Comparison of ENCODE assay signal across 23 cellular contexts in genomic region chr19:47529018-47529742, GRCh38. TPM values are rescaled to one million over a fixed set of nuclear protein-coding genes. Genes with fewer than 3 reads are reported as not detected.
A peak's percentile ranks its signal among the peaks of the same experiment; 100 is the strongest.
DNase-seq lines count a peak whose midpoint lies in the region; ATAC-seq, FAIRE-seq and TF ChIP-seq lines count a peak whose summit lies in the region.
"Had no signal": no experiment of that assay in that cellular context is flagged by ENCODE, and none has a peak within 500 bp of the region (broad histone marks: within the 10 kb centered on the region; RNA-seq: fewer than 3 reads in every experiment).

No MANE protein-coding gene starts in this region.

- CTCF ChIA-PET in K562 (lab: Yijun Ruan, JAX; ENCODE audit: low intra/inter-chr PET ratio) = no interaction called here

- H3K9me1 ChIP-seq in K562 (ENCODE audit: control insufficient read depth, insufficient read depth, low read length) = no peaks in the 10 kb centered on the region

- H3K79me2 ChIP-seq in K562 (ENCODE audit: control insufficient read depth, insufficient read depth, low read length) = no peaks in the 10 kb centered on the region
- no peaks in the 10 kb centered on the region for H3K79me2 ChIP-seq in osteoblast (ENCODE audit: insufficient read depth, low read length)

- TF ChIP-seq POLR2A in K562 (conservative IDR thresholded peaks at IDR 0.05) = no peak

- TF ChIP-seq RAD21 in K562 (CRISPR knock-in tag; conservative IDR thresholded peaks at IDR 0.05 in 1 of 2, IDR thresholded peaks at IDR 0.05 in 1 of 2) = no peak

- POLR2A ChIA-PET in K562 (lab: Yijun Ruan, JAX) = interaction anchor here (0.6 to 1.0 kb wide), 3 partner anchors 14 to 40 kb away, joined by 3 read pairs; no protein-coding TSS in a partner anchor

- no peak overlapping the region for H3K9ac ChIP-seq in K562 (ENCODE audit: insufficient read depth in 1 of 2, low read depth in 2 of 2, low read length in 2 of 2)
- H3K9ac ChIP-seq: GM23248 had no signal

- H3K4me2 ChIP-seq in K562 (ENCODE audit: insufficient read depth, low read length) (no peak overlapping the region), osteoblast (ENCODE audit: insufficient read depth, low read length) (no peak overlapping the region)

- H2AFZ ChIP-seq in K562 (ENCODE audit: low read depth, low read length) (no peak overlapping the region), osteoblast (ENCODE audit: low read length) (no peak overlapping the region)
- H2AFZ ChIP-seq: GM23248 had no signal

- no peaks in the 10 kb centered on the region for H3K36me3 ChIP-seq in K562 (ENCODE audit: control insufficient read depth, insufficient read depth, low read length)
- H3K36me3 ChIP-seq in osteoblast (ENCODE audit: insufficient read depth, low read length) = no peaks in the 10 kb centered on the region

- TF ChIP-seq CTCF in K562 (IDR thresholded peaks at IDR 0.05 in 2 of 3, conservative IDR thresholded peaks at IDR 0.05 in 1 of 3; ENCODE audit: insufficient read depth in 2 of 3, low read depth in 1 of 3, low read length in 3 of 3) = no peak
- no peak for TF ChIP-seq CTCF in osteoblast (IDR thresholded peaks at IDR 0.05; ENCODE audit: extremely low read depth, low read depth, low read length)

- no peaks in the 10 kb centered on the region for H3K9me3 ChIP-seq in K562 (replicated peaks; ENCODE audit: control insufficient read depth, insufficient read depth, low read depth, low read length)
- H3K9me3 ChIP-seq in osteoblast (ENCODE audit: low read depth, low read length) = no peaks in the 10 kb centered on the region
- H3K9me3 ChIP-seq: Caco-2 had no signal

- peaks cover 13 to 14% of the 10 kb centered on the region in 2 experiments for H3K4me1 ChIP-seq in K562 (replicated peaks in 1 of 2; ENCODE audit: control insufficient read depth in 2 of 2, insufficient read depth in 2 of 2, low read length in 2 of 2)
- H3K4me1 ChIP-seq in osteoblast (ENCODE audit: insufficient read depth, low read length) = no peaks in the 10 kb centered on the region

- ATAC-seq in K562 = no peak
- no peak for ATAC-seq in HG02610 (IDR thresholded peaks at IDR 0.05; ENCODE audit: unreplicated experiment)
- ATAC-seq: HCT116 had no signal

- no TSS peak for BruUV-seq in K562 (replicated peaks; lab: Mats Ljungman, UMichigan)

- peaks cover 0 to 6% of the 10 kb centered on the region in 2 experiments; a peak in 3 of 5 replicates for H3K27me3 ChIP-seq in K562 (ENCODE audit: control insufficient read depth in 2 of 2, insufficient read depth in 2 of 2, low read length in 2 of 2)
- H3K27me3 ChIP-seq in osteoblast (ENCODE audit: insufficient read depth, low read length) = peaks cover 7% of the 10 kb centered on the region

- 32% methylated on average over 16 of the region's 16 CpGs for WGBS in K562 (ENCODE audit: insufficient coverage, low coverage, missing lambda C conversion rate)

- intact Hi-C loops in K562 (cut with micrococcal nuclease) = no loop called here

- DNase-seq in COLO668 (lab: John Stamatoyannopoulos, UW; ENCODE audit: unreplicated experiment) (peak; percentile 17), K562 (ENCODE audit: extremely low read depth in 1 of 4, low spot score in 3 of 4) (no peak), osteoblast (ENCODE audit: insufficient read length, low spot score, missing footprints) (peak; percentile 75), NCI-H1417 (lab: John Stamatoyannopoulos, UW) (no peak), NOMO-1 treated with dmso at 0.1 percent for 144 hours (lab: John Stamatoyannopoulos, UW; ENCODE audit: unreplicated experiment) (no peak)
- DNase-seq: C1 segment of cervical spinal cord; Caco-2; CD4-positive, CD25-positive, alpha-beta regulatory T cell; CD8-positive, alpha-beta memory T cell; GM23248; H7; IMR-90; Karpas-422; KBM-7 had no signal

- in situ Hi-C loops in K562 (cut with MboI) = no loop called here

- no peak overlapping the region for H3K27ac ChIP-seq in K562 (ENCODE audit: extremely low read depth, low read depth, low read length)
- H3K27ac ChIP-seq in osteoblast (ENCODE audit: low read depth, low read length) = no peak overlapping the region
- H3K27ac ChIP-seq: GM23248 had no signal

- no peak for FAIRE-seq in K562 (lab: Jason Lieb, UNC)
- FAIRE-seq: D721Med, G401.6, GM12892, GM18507 had no signal

- H4K20me1 ChIP-seq in K562 (replicated peaks; ENCODE audit: control insufficient read depth, insufficient read depth, low read length) = no peaks in the 10 kb centered on the region
- no peaks in the 10 kb centered on the region for H4K20me1 ChIP-seq in osteoblast (ENCODE audit: insufficient read depth, low read length)

- no peak for TF ChIP-seq EP300 in K562 (IDR thresholded peaks at IDR 0.05; ENCODE audit: low read length)

- H3K4me3 ChIP-seq in K562 (no peak overlapping the region), osteoblast (ENCODE audit: insufficient read depth, low read length) (no peak overlapping the region)
- H3K4me3 ChIP-seq: GM23248 had no signal

RNA-seq across cellular contexts. Expression of gene NAPA, which starts 14.3 kb away (rescaled TPM):
- 45.2 and 101 TPM in 2 replicates for total RNA-seq in K562 (2011; cell fraction: chromatin; rRNA removed; ENCODE audit: low replicate concordance)
- total RNA-seq in K562 (2011; cell fraction: nucleolus; rRNA removed) = 60.4 and 69.0 TPM in 2 replicates
- total RNA-seq in K562 (2011; cell fraction: nucleoplasm; rRNA removed) = 46.8 and 63.8 TPM in 2 replicates
- total RNA-seq in K562 (2014; rRNA removed) (98.6 and 103 TPM in 2 replicates), K562 (2014; rRNA removed; fragmentation: Illumina TruSeq; extraction: Trizol) (23.3 and 25.7 TPM in 2 replicates), K562 (2015; rRNA removed; fragmentation: Illumina TruSeq; extraction: Trizol) (49.3 and 49.4 TPM in 2 replicates), K562 (2021) (88.5 and 92.6 TPM in 2 replicates), osteoblast (95.9 and 96.4 TPM in 2 replicates)
- polyA plus RNA-seq in K562 (2011; rRNA removed) (77.5 and 115 TPM in 2 replicates), K562 (2014; fragmentation: Illumina TruSeq; extraction: Trizol) (82.2 and 88.2 TPM in 2 replicates), K562 (2014; fragmentation: Nextera tagmentation; extraction: Ambion mirVana) (10 to 100 TPM in 1 of 2 experiments, 1 to 10 TPM in 1; 5.4 to 22.4 TPM), K562 (2014; rRNA removed) (79.3 and 91.8 TPM in 2 replicates)
- 74.7 and 132 TPM in 2 replicates for polyA plus RNA-seq in K562 (2011; cell fraction: cytosol; rRNA removed)
- 52.5 and 61.2 TPM in 2 replicates for polyA plus RNA-seq in K562 (2011; cell fraction: nucleus; rRNA removed)
- 72.3 and 117 TPM in 2 replicates for polyA plus RNA-seq in K562 (2012)
- 66.5 and 83.7 TPM in 2 replicates for polyA minus RNA-seq in K562 (2011; rRNA and poly(A)+ RNA removed)
- 79.6 and 85.6 TPM in 2 replicates for polyA minus RNA-seq in K562 (2011; cell fraction: cytosol; rRNA and poly(A)+ RNA removed)
- 26.5 and 37.7 TPM in 2 replicates for polyA minus RNA-seq in K562 (2011; cell fraction: nucleus; rRNA and poly(A)+ RNA removed)

RNA-seq across cellular contexts. Expression of gene ZNF541, which starts 43.8 kb away (rescaled TPM):
- not detected in 2 replicates for total RNA-seq in K562 (2011; cell fraction: chromatin; rRNA removed; ENCODE audit: low replicate concordance)
- not detected in 2 replicates for total RNA-seq in K562 (2011; cell fraction: nucleolus; rRNA removed)
- total RNA-seq in K562 (2011; cell fraction: nucleoplasm; rRNA removed) = not detected in 2 replicates
- total RNA-seq in K562 (2014; rRNA removed) = 0.09 and 0.12 TPM in 2 replicates
- total RNA-seq in K562 (2014; rRNA removed; fragmentation: Illumina TruSeq; extraction: Trizol) = 0.03 and 0.04 TPM in 2 replicates
- 0.08 and 0.11 TPM in 2 replicates for total RNA-seq in K562 (2015; rRNA removed; fragmentation: Illumina TruSeq; extraction: Trizol)
- total RNA-seq in K562 (2021) = 0.04 and 0.16 TPM in 2 replicates
- 0.06 and 0.15 TPM in 2 replicates for polyA plus RNA-seq in K562 (2011; rRNA removed)
- polyA plus RNA-seq in K562 (2011; cell fraction: cytosol; rRNA removed) = 0.10 and 0.15 TPM in 2 replicates
- polyA plus RNA-seq in K562 (2011; cell fraction: nucleus; rRNA removed) = 0.07 TPM in 1 of 2 replicates, not detected in the other
- 0.14 and 0.37 TPM in 2 replicates for polyA plus RNA-seq in K562 (2012)
- 0.07 TPM in 1 of 2 replicates, not detected in the other for polyA plus RNA-seq in K562 (2014; fragmentation: Illumina TruSeq; extraction: Trizol)
- under 1 TPM in 1 of 2 experiments, not detected in 1; 0.04 TPM for polyA plus RNA-seq in K562 (2014; fragmentation: Nextera tagmentation; extraction: Ambion mirVana)
- polyA plus RNA-seq in K562 (2014; rRNA removed) = 0.03 and 0.04 TPM in 2 replicates
- polyA minus RNA-seq in K562 (2011; rRNA and poly(A)+ RNA removed) = not detected in 2 replicates
- polyA minus RNA-seq in K562 (2011; cell fraction: cytosol; rRNA and poly(A)+ RNA removed) = not detected in 2 replicates
- polyA minus RNA-seq in K562 (2011; cell fraction: nucleus; rRNA and poly(A)+ RNA removed) = not detected in 2 replicates
- total RNA-seq in osteoblast = under 0.01 TPM in 2 replicates
- total RNA-seq: A172, B cell, Caco-2, GM23248, H7, HT1080, IMR-90 had no signal
- polyA plus RNA-seq: IMR-90 had no signal

RNA-seq across cellular contexts. Expression of gene KPTN, which starts 45.2 kb away (rescaled TPM):
- 6.2 and 16.4 TPM in 2 replicates for total RNA-seq in K562 (2011; cell fraction: chromatin; rRNA removed; ENCODE audit: low replicate concordance)
- 13.6 and 14.7 TPM in 2 replicates for total RNA-seq in K562 (2011; cell fraction: nucleolus; rRNA removed)
- 7.3 and 7.6 TPM in 2 replicates for total RNA-seq in K562 (2011; cell fraction: nucleoplasm; rRNA removed)
- 8.5 and 11.9 TPM in 2 replicates for total RNA-seq in K562 (2014; rRNA removed)
- total RNA-seq in K562 (2014; rRNA removed; fragmentation: Illumina TruSeq; extraction: Trizol) = 4.9 and 6.4 TPM in 2 replicates
- total RNA-seq in K562 (2015; rRNA removed; fragmentation: Illumina TruSeq; extraction: Trizol) = 7.8 and 8.0 TPM in 2 replicates
- 14.3 and 16.3 TPM in 2 replicates for total RNA-seq in K562 (2021)
- polyA plus RNA-seq in K562 (2011; rRNA removed) = 10.0 and 10.5 TPM in 2 replicates
- 9.7 and 17.1 TPM in 2 replicates for polyA plus RNA-seq in K562 (2011; cell fraction: cytosol; rRNA removed)
- 28.4 and 49.7 TPM in 2 replicates for polyA plus RNA-seq in K562 (2011; cell fraction: nucleus; rRNA removed)
- polyA plus RNA-seq in K562 (2012) = 11.8 and 12.7 TPM in 2 replicates
- polyA plus RNA-seq in K562 (2014; fragmentation: Illumina TruSeq; extraction: Trizol) = 12.3 and 18.2 TPM in 2 replicates
- polyA plus RNA-seq in K562 (2014; fragmentation: Nextera tagmentation; extraction: Ambion mirVana) = 1 to 10 TPM in 1 of 2 experiments, under 1 TPM in 1; 0.56 to 2.7 TPM
- polyA plus RNA-seq in K562 (2014; rRNA removed) = 16.2 and 18.6 TPM in 2 replicates
- polyA minus RNA-seq in K562 (2011; rRNA and poly(A)+ RNA removed) = 2.6 and 4.0 TPM in 2 replicates
- polyA minus RNA-seq in K562 (2011; cell fraction: cytosol; rRNA and poly(A)+ RNA removed) = 2.9 and 5.1 TPM in 2 replicates
- polyA minus RNA-seq in K562 (2011; cell fraction: nucleus; rRNA and poly(A)+ RNA removed) = 2.8 TPM in 2 replicates
- total RNA-seq in osteoblast = 2.1 and 4.0 TPM in 2 replicates

RNA-seq across cellular contexts. Expression of gene SLC8A2, which starts 57.5 kb away (rescaled TPM):
- 1.0 and 3.4 TPM in 2 replicates for total RNA-seq in K562 (2011; cell fraction: chromatin; rRNA removed; ENCODE audit: low replicate concordance)
- total RNA-seq in K562 (2011; cell fraction: nucleolus; rRNA removed) = 1.2 and 2.0 TPM in 2 replicates
- 1.0 and 1.5 TPM in 2 replicates for total RNA-seq in K562 (2011; cell fraction: nucleoplasm; rRNA removed)
- total RNA-seq in K562 (2014; rRNA removed) (0.64 and 0.86 TPM in 2 replicates), K562 (2014; rRNA removed; fragmentation: Illumina TruSeq; extraction: Trizol) (0.10 and 0.15 TPM in 2 replicates), K562 (2015; rRNA removed; fragmentation: Illumina TruSeq; extraction: Trizol) (0.30 TPM in 1 of 2 replicates, not detected in the other), K562 (2021) (0.60 and 0.66 TPM in 2 replicates), osteoblast (under 0.01 and 0.36 TPM in 2 replicates)
- polyA plus RNA-seq in K562 (2011; rRNA removed) (0.09 and 0.17 TPM in 2 replicates), K562 (2014; fragmentation: Illumina TruSeq; extraction: Trizol) (0.07 and 0.43 TPM in 2 replicates), K562 (2014; fragmentation: Nextera tagmentation; extraction: Ambion mirVana) (not detected), K562 (2014; rRNA removed) (0.18 and 0.32 TPM in 2 replicates)
- 0.21 and 1.7 TPM in 2 replicates for polyA plus RNA-seq in K562 (2011; cell fraction: cytosol; rRNA removed)
- 0.48 and 1.0 TPM in 2 replicates for polyA plus RNA-seq in K562 (2011; cell fraction: nucleus; rRNA removed)
- polyA plus RNA-seq in K562 (2012) = 0.61 and 0.62 TPM in 2 replicates
- 0.42 and 0.49 TPM in 2 replicates for polyA minus RNA-seq in K562 (2011; rRNA and poly(A)+ RNA removed)
- polyA minus RNA-seq in K562 (2011; cell fraction: cytosol; rRNA and poly(A)+ RNA removed) = not detected in 2 replicates
- polyA minus RNA-seq in K562 (2011; cell fraction: nucleus; rRNA and poly(A)+ RNA removed) = 0.27 and 0.56 TPM in 2 replicates
- total RNA-seq: A172; B cell; CD4-positive, CD25-positive, alpha-beta regulatory T cell; CD8-positive, alpha-beta memory T cell; GM23248; HT1080; IMR-90 had no signal
- polyA plus RNA-seq: CD4-positive, CD25-positive, alpha-beta regulatory T cell; CD8-positive, alpha-beta memory T cell; GM23248 had no signal

Comparison
In these comparisons a context has a peak if more than half of its experiments do, and no peak if none do; other contexts are left out.
1. DNase-seq: peak in COLO668 (single experiment) and osteoblast (single experiment); none in K562 (0 of 4), NCI-H1417 (0 of 3) and NOMO-1 treated with dmso at 0.1 percent for 144 hours (single experiment).